ENCODE assay signal across 13 cellular contexts in genomic region chr7:55476071-55476803, GRCh38.
A peak's percentile ranks its signal among the peaks of the same experiment; 100 is the strongest.
DNase-seq lines count a peak whose midpoint lies in the region; ATAC-seq, FAIRE-seq and TF ChIP-seq lines count a peak whose summit lies in the region.
"Had no signal": no experiment of that assay in that cellular context is flagged by ENCODE, and none has a peak within 500 bp of the region (broad histone marks: within the 10 kb centered on the region; RNA-seq: fewer than 3 reads in every experiment).

No MANE protein-coding gene starts in this region.

- no peak overlapping the region for H3K27ac Mint-ChIP-seq in Calu3 (ENCODE audit: unreplicated experiment)

- TF ChIP-seq CTCF in Calu3 (IDR thresholded peaks at IDR 0.05; ENCODE audit: unreplicated experiment), result no peak

- H3K9me3 ChIP-seq in effector memory CD4-positive, alpha-beta T cell (ENCODE audit: control insufficient read depth, low read length), result no peaks in the 10 kb centered on the region
- H3K9me3 ChIP-seq: colonic mucosa had no signal

- H3K4me3 ChIP-seq in effector memory CD4-positive, alpha-beta T cell (ENCODE audit: insufficient read depth, low read depth, low read length, poor library complexity, severe bottlenecking), result no peak overlapping the region
- H3K4me3 ChIP-seq: colonic mucosa had no signal

- H3K27me3 Mint-ChIP-seq in Calu3 (ENCODE audit: unreplicated experiment), result no peaks in the 10 kb centered on the region

- intact Hi-C loops in Calu3 (cut with micrococcal nuclease; ENCODE audit: unreplicated experiment), result no loop called here

- peaks cover 59% of the 10 kb centered on the region for H3K4me1 ChIP-seq in effector memory CD4-positive, alpha-beta T cell (ENCODE audit: control insufficient read depth, insufficient read depth, low read length, poor library complexity, severe bottlenecking)
- H3K4me1 ChIP-seq: colonic mucosa had no signal

- CTCF ChIA-PET in Calu3 (lab: Charles Lee), result no interaction called here

- FAIRE-seq in RCC 7860 (lab: Jason Lieb, UNC), result no peak
- FAIRE-seq: GM12891, islet of Langerhans had no signal

- no peaks in the 10 kb centered on the region for H3K4me1 Mint-ChIP-seq in Calu3 (ENCODE audit: low read depth, unreplicated experiment)

- BruUV-seq in Calu3 (replicated peaks; lab: Mats Ljungman, UMichigan), result no TSS peak

- H3K27ac ChIP-seq in effector memory CD4-positive, alpha-beta T cell (ENCODE audit: insufficient read depth, low read length, poor library complexity, severe bottlenecking), result peak overlapping the region; percentile 44
- H3K27ac ChIP-seq: colonic mucosa had no signal

- no peaks in the 10 kb centered on the region for H3K9me3 Mint-ChIP-seq in Calu3 (ENCODE audit: low read depth, unreplicated experiment)

- H3K27me3 ChIP-seq in effector memory CD4-positive, alpha-beta T cell (replicated peaks; ENCODE audit: control insufficient read depth, insufficient read depth, low read length, poor library complexity, severe bottlenecking), result no peaks in the 10 kb centered on the region
- H3K27me3 ChIP-seq: colonic mucosa had no signal

- peaks cover 7% of the 10 kb centered on the region for H3K36me3 ChIP-seq in effector memory CD4-positive, alpha-beta T cell (ENCODE audit: control insufficient read depth, insufficient read depth, low read length)
- H3K36me3 ChIP-seq: colonic mucosa had no signal

- DNase-seq in ELR (ENCODE audit: low read depth) (peak; percentile 36), RCC 7860 (ENCODE audit: low spot score) (peak; percentile 25), putamen (ENCODE audit: low spot score) (peak; percentile 13), Calu3 (no peak), SW 1271 (lab: John Stamatoyannopoulos, UW) (no peak)
- no peak for DNase-seq in effector memory CD4-positive, alpha-beta T cell
- no peak for DNase-seq in stimulated activated CD4-positive, alpha-beta T cell treated with anti-CD3 and anti-CD28 coated beads, Interleukin-4, amount 100 ng/mL, for 1 hour
- DNase-seq: NCI-H524, retina had no signal

- H3K4me3 Mint-ChIP-seq in Calu3 (ENCODE audit: low read depth, unreplicated experiment), result no peak overlapping the region

- no peaks in the 10 kb centered on the region for H3K36me3 Mint-ChIP-seq in Calu3 (ENCODE audit: insufficient read depth, unreplicated experiment)

- ATAC-seq in GM21515 (IDR thresholded peaks at IDR 0.05; ENCODE audit: unreplicated experiment), result no peak

Comparison
In these comparisons a context has a peak if more than half of its experiments do, and no peak if none do; other contexts are left out.
1. DNase-seq: peak in ELR (single experiment), RCC 7860 (single experiment) and putamen (single experiment); none in effector memory CD4-positive, alpha-beta T cell (0 of 3), stimulated activated CD4-positive, alpha-beta T cell treated with anti-CD3 and anti-CD28 coated beads, Interleukin-4, amount 100 ng/mL, for 1 hour (single experiment), Calu3 (single experiment) and SW 1271 (0 of 2).